In genomic region chr11:121514401-121514981, GRCh38 we compare ENCODE assay signal across 12 cellular contexts.
DNase-seq lines count a peak whose midpoint lies in the region; ATAC-seq and TF ChIP-seq lines count a peak whose summit lies in the region.
"Had no signal": no experiment of that assay in that cellular context is flagged by ENCODE, and none has a peak within 500 bp of the region (broad histone marks: within the 10 kb centered on the region; RNA-seq: fewer than 3 reads in every experiment).

No MANE protein-coding gene starts in this region.

- TF ChIP-seq CTCF in progenitor cell of endocrine pancreas (IDR thresholded peaks at IDR 0.05; ENCODE audit: unreplicated experiment), result no peak

- intact Hi-C loops in left ventricle myocardium superior (cut with micrococcal nuclease), result no loop called here

- peaks cover 87% of the 10 kb centered on the region for H3K36me3 Mint-ChIP-seq in activated T-cell treated with anti-CD3 and anti-CD28 coated beads, Interleukin-2, amount 50 U/mL, for 24 hours (ENCODE audit: low read depth)
- peaks cover 8% of the 10 kb centered on the region for H3K36me3 Mint-ChIP-seq in progenitor cell of endocrine pancreas (ENCODE audit: insufficient read depth)

- no peak overlapping the region for H3K4me3 Mint-ChIP-seq in activated T-cell treated with anti-CD3 and anti-CD28 coated beads, Interleukin-2, amount 50 U/mL, for 24 hours
- H3K4me3 Mint-ChIP-seq in progenitor cell of endocrine pancreas (ENCODE audit: low read depth), result no peak overlapping the region

- ATAC-seq in left ventricle myocardium superior, result no peak
- no peak for ATAC-seq in GM21825 (IDR thresholded peaks at IDR 0.05; ENCODE audit: unreplicated experiment)
- ATAC-seq: mucosa of descending colon, upper lobe of right lung had no signal

- H3K4me1 Mint-ChIP-seq in activated T-cell treated with anti-CD3 and anti-CD28 coated beads, Interleukin-2, amount 50 U/mL, for 24 hours (ENCODE audit: low read depth), result peaks cover 72% of the 10 kb centered on the region
- H3K4me1 Mint-ChIP-seq in progenitor cell of endocrine pancreas (ENCODE audit: low read depth), result peaks cover 15% of the 10 kb centered on the region

- no peaks in the 10 kb centered on the region for H3K9me3 Mint-ChIP-seq in activated T-cell treated with anti-CD3 and anti-CD28 coated beads, Interleukin-2, amount 50 U/mL, for 24 hours
- no peaks in the 10 kb centered on the region for H3K9me3 Mint-ChIP-seq in progenitor cell of endocrine pancreas (ENCODE audit: low read depth)

- peak overlapping the region; percentile 84 for H3K27ac Mint-ChIP-seq in activated T-cell treated with anti-CD3 and anti-CD28 coated beads, Interleukin-2, amount 50 U/mL, for 24 hours
- H3K27ac Mint-ChIP-seq in progenitor cell of endocrine pancreas, result peak overlapping the region; percentile 94

- H3K27me3 Mint-ChIP-seq in activated T-cell treated with anti-CD3 and anti-CD28 coated beads, Interleukin-2, amount 50 U/mL, for 24 hours, result no peaks in the 10 kb centered on the region
- H3K27me3 Mint-ChIP-seq in progenitor cell of endocrine pancreas, result no peaks in the 10 kb centered on the region

- no peak for DNase-seq in activated T-cell treated with anti-CD3 and anti-CD28 coated beads, Interleukin-2, amount 50 U/mL, for 24 hours
- no peak for DNase-seq in activated T-cell treated with anti-CD3 and anti-CD28 coated beads, Interleukin-2, amount 50 U/mL, for 1 hour
- peak; percentile 54 for DNase-seq in NCI-H187 treated with DMSO at 0.1 percent for 48 hours (lab: John Stamatoyannopoulos, UW)
- DNase-seq in activated gamma-delta T cell treated with anti-CD3 and anti-CD28 coated beads, Interleukin-2, amount 50 U/mL, for 16 hours (ENCODE audit: low read depth), result peak; percentile 0
- DNase-seq in progenitor cell of endocrine pancreas (ENCODE audit: low spot score, unreplicated experiment), result no peak
- DNase-seq in left ventricle myocardium superior, result no peak
- DNase-seq in KG1 (lab: John Stamatoyannopoulos, UW), result no peak
- DNase-seq: mucosa of descending colon, NCI-H524 treated with DMSO at 0.1 percent for 48 hours, posterior cingulate gyrus, upper lobe of right lung had no signal

Comparison
In these comparisons a context has a peak if more than half of its experiments do, and no peak if none do; other contexts are left out.
1. DNase-seq: peak in NCI-H187 treated with DMSO at 0.1 percent for 48 hours (single experiment) and activated gamma-delta T cell treated with anti-CD3 and anti-CD28 coated beads, Interleukin-2, amount 50 U/mL, for 16 hours (single experiment); none in activated T-cell treated with anti-CD3 and anti-CD28 coated beads, Interleukin-2, amount 50 U/mL, for 24 hours (single experiment), activated T-cell treated with anti-CD3 and anti-CD28 coated beads, Interleukin-2, amount 50 U/mL, for 1 hour (single experiment), progenitor cell of endocrine pancreas (single experiment), left ventricle myocardium superior (single experiment) and KG1 (single experiment).